Comparison of ENCODE assay signal across 12 cellular contexts in the genomic region with DNA sequence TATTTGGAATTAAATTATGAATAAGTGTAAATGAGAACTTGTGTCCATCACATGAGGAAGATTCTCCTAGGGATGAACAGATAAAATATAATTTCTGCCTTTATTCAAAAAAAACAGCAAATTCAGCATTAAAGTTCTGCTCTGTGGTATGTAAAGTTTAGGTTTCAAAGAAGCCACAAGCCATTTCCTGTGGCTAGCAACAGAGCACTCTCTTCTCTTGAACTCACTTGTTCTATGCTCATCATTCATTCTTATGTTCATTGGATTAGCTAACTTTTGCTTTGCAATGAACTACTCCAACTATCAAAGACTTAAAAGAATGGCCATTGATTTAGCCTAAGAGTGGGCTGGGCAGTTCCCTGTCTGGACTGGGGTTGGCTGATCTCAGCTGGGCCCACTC. TPM values are rescaled to one million over a fixed set of nuclear protein-coding genes. Genes with fewer than 3 reads are reported as not detected.
DNase-seq lines count a peak whose midpoint lies in the region; ATAC-seq, FAIRE-seq and TF ChIP-seq lines count a peak whose summit lies in the region.
"Had no signal": no experiment of that assay in that cellular context is flagged by ENCODE, and none has a peak within 500 bp of the region (broad histone marks: within the 10 kb centered on the region; RNA-seq: fewer than 3 reads in every experiment).

No MANE protein-coding gene starts in this region.

- no peaks in the 10 kb centered on the region for H3K9me3 ChIP-seq in T-helper 17 cell (ENCODE audit: control insufficient read depth, low read length, poor library complexity, severe bottlenecking)

- no peak overlapping the region for H3K4me3 Mint-ChIP-seq in T-helper 17 cell
- H3K4me3 Mint-ChIP-seq: naive B cell had no signal

- H3K27me3 Mint-ChIP-seq in T-helper 17 cell: peaks cover 7% of the 10 kb centered on the region

- TF ChIP-seq POLR2A in H54 (IDR thresholded peaks at IDR 0.05; ENCODE audit: low read depth, low read length): no peak

- peak overlapping the region; percentile 78 for H3K27ac Mint-ChIP-seq in T-helper 17 cell

- DNase-seq in GM10266 (ENCODE audit: extremely low spot score) (peak; percentile 36), T-helper 17 cell (no peak), H54 (ENCODE audit: insufficient read length, low spot score) (no peak), hepatic stellate cell (ENCODE audit: low spot score) (no peak), medulla oblongata (ENCODE audit: extremely low spot score) (no peak), germinal center (ENCODE audit: low spot score) (no peak)
- DNase-seq: amniotic stem cell, naive B cell had no signal

- no peak for TF ChIP-seq CTCF in GM10266 (IDR thresholded peaks at IDR 0.05; ENCODE audit: control insufficient read depth, insufficient read depth, low read depth, missing control alignments)

- FAIRE-seq in H54 (lab: Jason Lieb, UNC): no peak

- peak; percentile 91 for ATAC-seq in GM19372 (IDR thresholded peaks at IDR 0.05; ENCODE audit: low read depth, unreplicated experiment)
- peak; percentile 70 for ATAC-seq in HG03060 (IDR thresholded peaks at IDR 0.05; ENCODE audit: low read depth, unreplicated experiment)
- peak; percentile 87 for ATAC-seq in T-helper 17 cell
- ATAC-seq: Right ventricle myocardium inferior had no signal

- H3K36me3 Mint-ChIP-seq in T-helper 17 cell (ENCODE audit: low read depth): no peaks in the 10 kb centered on the region

- peaks cover 18% of the 10 kb centered on the region for H3K4me1 Mint-ChIP-seq in T-helper 17 cell

RNA-seq across cellular contexts. Expression of gene SNRPB2, which starts 20.8 kb away (rescaled TPM):
- 10 to 100 TPM; 44.5 to 45.3 TPM for total RNA-seq in T-helper 17 cell

RNA-seq across cellular contexts. Expression of gene OTOR, which starts 39.1 kb away (rescaled TPM):
- not detected for total RNA-seq in T-helper 17 cell
- total RNA-seq: fibroblast of villous mesenchyme, Right ventricle myocardium inferior had no signal
